Comparison of ENCODE assay signal across 1 cellular context in genomic region chr3:59456852-59457485, GRCh38.
TF ChIP-seq lines count a peak whose summit lies in the region.

No MANE protein-coding gene starts in this region.

TF ChIP-seq in GM12878, 131 proteins besides CTCF, POLR2A, EP300 and RAD21 (continued from another document):
- TF ChIP-seq POU2F2 (IDR thresholded peaks at IDR 0.05; ENCODE audit: borderline replicate concordance, low read depth, low read length) (peak; percentile 40; the same call in 1 of the 3 replicates), RELB (IDR thresholded peaks at IDR 0.05; ENCODE audit: low read depth) (peak; percentile 56; the same call in 1 of the 2 replicates), SIX5 (IDR thresholded peaks at IDR 0.05; ENCODE audit: low read depth, low read length, severe bottlenecking) (no peak), ZBTB11 (CRISPR knock-in tag; IDR thresholded peaks at IDR 0.05) (no peak), BCL11A (IDR thresholded peaks at IDR 0.05; ENCODE audit: low read depth, low read length) (peak; percentile 96), ZSCAN29 (IDR thresholded peaks at IDR 0.05) (no peak), CREM (IDR thresholded peaks at IDR 0.05; ENCODE audit: low read depth) (peak; percentile 92), NR2C1 (IDR thresholded peaks at IDR 0.05) (no peak), CEBPZ (IDR thresholded peaks at IDR 0.05; ENCODE audit: low read depth, low read length) (no peak), IKZF1 (conservative IDR thresholded peaks at IDR 0.05) (peak; percentile 74), RAD51 (IDR thresholded peaks at IDR 0.05) (no peak), REST (IDR thresholded peaks at IDR 0.05; ENCODE audit: low read depth, low read length) (no peak), TCF3 (IDR thresholded peaks at IDR 0.05; ENCODE audit: borderline replicate concordance, insufficient read depth, low read depth, low read length) (peak; percentile 72; the same call in 1 of the 2 replicates), MEF2B (IDR thresholded peaks at IDR 0.05; ENCODE audit: partially characterized antibody, poor library complexity, severe bottlenecking) (peak; percentile 41), NFIC (IDR thresholded peaks at IDR 0.05; ENCODE audit: low read depth, low read length) (peak; percentile 92), TCF12 (IDR thresholded peaks at IDR 0.05; ENCODE audit: low read depth, low read length) (peak; percentile 92), IRF4 (IDR thresholded peaks at IDR 0.05; ENCODE audit: low read depth, low read length) (peak; percentile 99), BCL3 (IDR thresholded peaks at IDR 0.05; ENCODE audit: borderline replicate concordance, insufficient read depth, low read depth, low read length, poor library complexity, severe bottlenecking) (peak; percentile 72), E2F8 (IDR thresholded peaks at IDR 0.05; ENCODE audit: low read depth, partially characterized antibody) (no peak), ZNF24 (IDR thresholded peaks at IDR 0.05) (no peak), IKZF2 (IDR thresholded peaks at IDR 0.05) (peak; percentile 75 to 76), CUX1 (IDR thresholded peaks at IDR 0.05; ENCODE audit: insufficient replicate concordance, low read depth, low read length) (peak; percentile 57), DPF2 (IDR thresholded peaks at IDR 0.05) (peak; percentile 87), SUZ12 (IDR thresholded peaks at IDR 0.05; ENCODE audit: unreplicated experiment) (no peak), TBL1XR1 (IDR thresholded peaks at IDR 0.05; ENCODE audit: low read depth, low read length) (peak; percentile 74; the same call in 1 of the 2 replicates), SPI1 (IDR thresholded peaks at IDR 0.05; ENCODE audit: borderline replicate concordance, insufficient read depth, low read depth, low read length) (0 out of 2 replicates have a peak, but pooled peaks have one; percentile 6)
